Comparison of ENCODE assay signal across 19 cellular contexts in genomic region chr2:160876029-160876428, GRCh38.
DNase-seq lines count a peak whose midpoint lies in the region; ATAC-seq and TF ChIP-seq lines count a peak whose summit lies in the region.
"Had no signal": no experiment of that assay in that cellular context is flagged by ENCODE, and none has a peak within 500 bp of the region (broad histone marks: within the 10 kb centered on the region; RNA-seq: fewer than 3 reads in every experiment).

No MANE protein-coding gene starts in this region.

- no peaks in the 10 kb centered on the region for H3K27me3 Mint-ChIP-seq in MCF 10A (ENCODE audit: insufficient read depth, unreplicated experiment)
- H3K27me3 Mint-ChIP-seq in CD4-positive, alpha-beta T cell: no peaks in the 10 kb centered on the region

- no peaks in the 10 kb centered on the region for H3K4me1 ChIP-seq in breast epithelium
- H3K4me1 ChIP-seq: BLaER1 had no signal

- intact Hi-C loops in MCF 10A (cut with micrococcal nuclease) (no loop called here), breast epithelium (cut with DNase I; ENCODE audit: low total_unique reads) (no loop called here), left colon (cut with DNase I, micrococcal nuclease) (no loop called here)
- intact Hi-C loops in CD4-positive, alpha-beta T cell (cut with DNase I, micrococcal nuclease): no loop called here

- POLR2A ChIA-PET in MCF 10A (lab: Yijun Ruan, JAX): interaction anchor here (0.6 to 0.7 kb wide), 2 partner anchors 551 to 1249 kb away, joined by 3 read pairs; no protein-coding TSS in a partner anchor
- POLR2A ChIA-PET in CD4-positive, alpha-beta T cell (lab: Charles Lee): no interaction called here

- no TSS peak for BruUV-seq in MCF 10A (replicated peaks; lab: Mats Ljungman, UMichigan)

- H3K27me3 ChIP-seq in breast epithelium: no peaks in the 10 kb centered on the region
- H3K27me3 ChIP-seq in CD4-positive, alpha-beta T cell (ENCODE audit: control insufficient read depth, insufficient read depth, low read length): no peaks in the 10 kb centered on the region
- H3K27me3 ChIP-seq: BLaER1, SJSA1 had no signal

- H3K36me3 Mint-ChIP-seq in MCF 10A (ENCODE audit: insufficient read depth, unreplicated experiment): no peaks in the 10 kb centered on the region
- no peaks in the 10 kb centered on the region for H3K36me3 Mint-ChIP-seq in CD4-positive, alpha-beta T cell (ENCODE audit: low read depth)
- H3K36me3 Mint-ChIP-seq: CD8-positive, alpha-beta T cell had no signal

- no peaks in the 10 kb centered on the region for H3K36me3 ChIP-seq in breast epithelium
- H3K36me3 ChIP-seq: BLaER1, SJSA1 had no signal

- H3K4me3 Mint-ChIP-seq in MCF 10A (ENCODE audit: unreplicated experiment): no peak overlapping the region
- H3K4me3 Mint-ChIP-seq in CD4-positive, alpha-beta T cell: no peak overlapping the region
- H3K4me3 Mint-ChIP-seq: CD8-positive, alpha-beta T cell had no signal

- no peaks in the 10 kb centered on the region for H3K9me3 Mint-ChIP-seq in MCF 10A (ENCODE audit: unreplicated experiment)
- no peaks in the 10 kb centered on the region for H3K9me3 Mint-ChIP-seq in CD4-positive, alpha-beta T cell
- H3K9me3 Mint-ChIP-seq: CD8-positive, alpha-beta T cell had no signal

- TF ChIP-seq CTCF in MCF 10A (IDR thresholded peaks at IDR 0.05; ENCODE audit: unreplicated experiment): no peak
- TF ChIP-seq CTCF in breast epithelium (IDR thresholded peaks at IDR 0.05): no peak
- TF ChIP-seq CTCF in fibroblast of villous mesenchyme (IDR thresholded peaks at IDR 0.05; ENCODE audit: insufficient read depth, low read depth, low read length): no peak
- TF ChIP-seq CTCF in CD4-positive, alpha-beta T cell (IDR thresholded peaks at IDR 0.05): no peak

- H3K4me1 Mint-ChIP-seq in MCF 10A (ENCODE audit: insufficient read depth, unreplicated experiment): peaks cover 9% of the 10 kb centered on the region
- H3K4me1 Mint-ChIP-seq in CD4-positive, alpha-beta T cell (ENCODE audit: low read depth): no peaks in the 10 kb centered on the region

- H3K27ac Mint-ChIP-seq in MCF 10A (ENCODE audit: low read depth, unreplicated experiment): no peak overlapping the region
- H3K27ac Mint-ChIP-seq in CD4-positive, alpha-beta T cell: no peak overlapping the region
- H3K27ac Mint-ChIP-seq: CD8-positive, alpha-beta T cell had no signal

- no peak for TF ChIP-seq POLR2A in breast epithelium (IDR thresholded peaks at IDR 0.05)

- H3K4me3 ChIP-seq in breast epithelium: no peak overlapping the region
- no peak overlapping the region for H3K4me3 ChIP-seq in fibroblast of villous mesenchyme (ENCODE audit: low read depth, low read length)
- H3K4me3 ChIP-seq: BLaER1, PC-9, SJSA1 had no signal

- DNase-seq in MCF 10A (ENCODE audit: unreplicated experiment): peak; percentile 29
- DNase-seq in breast epithelium (ENCODE audit: low spot score in 2 of 2): no peak
- DNase-seq in RPMI7951 (ENCODE audit: low read depth): peak; percentile 50
- peak; percentile 9 for DNase-seq in fibroblast of villous mesenchyme (ENCODE audit: low read depth)
- DNase-seq in left colon: no peak
- DNase-seq in CD4-positive, alpha-beta T cell: no peak
- DNase-seq: Calu3; CD8-positive, alpha-beta T cell; KBM-7; MV-4-11; NCI-H1694 treated with DMSO at 0.1 percent for 48 hours; NCI-H2227 treated with DMSO at 0.1 percent for 48 hours; NCI-H510A treated with DMSO at 0.1 percent for 48 hours; NCI-H774; PC-9 had no signal

- no peak for ATAC-seq in GM21723 (IDR thresholded peaks at IDR 0.05; ENCODE audit: unreplicated experiment)
- no peak for ATAC-seq in GM18519 (IDR thresholded peaks at IDR 0.05; ENCODE audit: low FRiP score, unreplicated experiment)
- ATAC-seq in left colon: no peak
- no peak for ATAC-seq in CD4-positive, alpha-beta T cell (ENCODE audit: poor library complexity)
- ATAC-seq: CD8-positive, alpha-beta T cell had no signal

- CTCF ChIA-PET in MCF 10A (lab: Yijun Ruan, JAX): interaction anchor here (0.9 kb wide), 1 partner anchor 94 kb away, joined by 3 read pairs; no protein-coding TSS in a partner anchor
- CTCF ChIA-PET in CD4-positive, alpha-beta T cell (lab: Charles Lee): no interaction called here

- no peaks in the 10 kb centered on the region for H3K9me3 ChIP-seq in breast epithelium
- H3K9me3 ChIP-seq in CD4-positive, alpha-beta T cell (ENCODE audit: control insufficient read depth, low read length): no peaks in the 10 kb centered on the region
- H3K9me3 ChIP-seq: BLaER1, SJSA1 had no signal

- no peak overlapping the region for H3K27ac ChIP-seq in breast epithelium
- no peak overlapping the region for H3K27ac ChIP-seq in CD4-positive, alpha-beta T cell (ENCODE audit: low read depth, low read length)
- H3K27ac ChIP-seq: BLaER1, PC-9, SJSA1 had no signal

Comparison
In these comparisons a context has a peak if more than half of its experiments do, and no peak if none do; other contexts are left out.
1. DNase-seq: peak in MCF 10A (single experiment), RPMI7951 (single experiment) and fibroblast of villous mesenchyme (single experiment); none in breast epithelium (0 of 2), left colon (0 of 2) and CD4-positive, alpha-beta T cell (0 of 10).